In genomic region chr12:68609955-68610434, GRCh38 we compare ENCODE assay signal across 8 cellular contexts. TPM values are rescaled to one million over a fixed set of nuclear protein-coding genes. Genes with fewer than 3 reads are reported as not detected.
DNase-seq lines count a peak whose midpoint lies in the region; ATAC-seq and TF ChIP-seq lines count a peak whose summit lies in the region.

No MANE protein-coding gene starts in this region.

- peak overlapping the region; percentile 94 for H2AFZ ChIP-seq in hepatocyte

- H3K27ac Mint-ChIP-seq in activated naive CD4-positive, alpha-beta T cell treated with anti-CD3 and anti-CD28 coated beads, Interleukin-2, amount 50 U/mL, for 72 hours: peak overlapping the region; percentile 96 to 98

- intact Hi-C loops in spleen (cut with DNase I; ENCODE audit: low total_unique reads): loop anchor here (5.0 to 10.0 kb wide), 2 partner anchors 75 to 77 kb away; partner anchors contain the start of gene NUP107

- no peaks in the 10 kb centered on the region; the same call in 1 of the 2 replicates for H3K4me1 ChIP-seq in BE2C
- H3K4me1 ChIP-seq in HUES64 (ENCODE audit: insufficient read depth, low read length): peaks cover 33% of the 10 kb centered on the region
- H3K4me1 ChIP-seq in hepatocyte (ENCODE audit: insufficient read depth): peaks cover 18% of the 10 kb centered on the region
- peaks cover 21 to 55% (median 38%) of the 10 kb centered on the region in 6 donors for H3K4me1 ChIP-seq in spleen

- H3K9me2 ChIP-seq in hepatocyte (replicated peaks; ENCODE audit: insufficient read depth): no peaks in the 10 kb centered on the region

- H4K20me1 ChIP-seq in hepatocyte (ENCODE audit: insufficient read depth, poor library complexity, severe bottlenecking): peaks cover 27% of the 10 kb centered on the region

- H3K79me2 ChIP-seq in hepatocyte: peaks cover 38% of the 10 kb centered on the region

- no peak for ATAC-seq in activated naive CD4-positive, alpha-beta T cell treated with anti-CD3 and anti-CD28 coated beads, Interleukin-2, amount 50 U/mL, for 72 hours
- no peak for ATAC-seq in GM18505 (IDR thresholded peaks at IDR 0.05; ENCODE audit: unreplicated experiment)

- H3K27ac ChIP-seq in HUES64 (ENCODE audit: low read depth, low read length): peak overlapping the region; percentile 99
- peak overlapping the region; percentile 98 for H3K27ac ChIP-seq in hepatocyte
- H3K27ac ChIP-seq in spleen: peak overlapping the region; percentile 94 to 99 (median 98)

- in situ Hi-C loops in KBM-7 (cut with MboI; ENCODE audit: low pct_unique_long_range_greater_than_20kb, low sequenced_read_pairs): no loop called here

- H3K9me3 ChIP-seq in BE2C: no peaks in the 10 kb centered on the region
- H3K9me3 ChIP-seq in HUES64 (ENCODE audit: insufficient read depth, low read depth, low read length): no peaks in the 10 kb centered on the region
- no peaks in the 10 kb centered on the region for H3K9me3 ChIP-seq in hepatocyte (ENCODE audit: low read depth)
- H3K9me3 ChIP-seq in spleen: no peaks in the 10 kb centered on the region

- TF ChIP-seq CTCF in BE2C (IDR thresholded peaks at IDR 0.05; ENCODE audit: low read depth, low read length) (no peak), hepatocyte (IDR thresholded peaks at IDR 0.05; ENCODE audit: poor library complexity) (no peak), spleen (IDR thresholded peaks at IDR 0.05 in 8 of 11, conservative IDR thresholded peaks at IDR 0.05 in 3 of 11) (peak in 1 of 11 experiments; percentile 3)

- H3K27me3 ChIP-seq in BE2C: peaks cover 3% of the 10 kb centered on the region; the same call in 1 of the 2 replicates
- no peaks in the 10 kb centered on the region for H3K27me3 ChIP-seq in HUES64 (ENCODE audit: insufficient read depth, low read length)
- no peaks in the 10 kb centered on the region for H3K27me3 ChIP-seq in hepatocyte
- H3K27me3 ChIP-seq in spleen (replicated peaks in 1 of 7): no peaks in the 10 kb centered on the region

- WGBS in HUES64: 44% methylated on average over 13 of the region's 13 CpGs
- 20% methylated on average over 13 of the region's 13 CpGs for WGBS in hepatocyte (ENCODE audit: low lambda C conversion rate, missing lambda C conversion rate)
- WGBS in spleen, 5 donors: 9 to 17% (median 12%) methylated on average over 13 of the region's 13 CpGs

- DNase-seq in BE2C (no peak), hepatocyte (ENCODE audit: low spot score) (peak; percentile 23), spleen (no peak), DMS153 (lab: John Stamatoyannopoulos, UW) (no peak), KBM-7 (no peak)
- no peak for DNase-seq in activated naive CD4-positive, alpha-beta T cell treated with anti-CD3 and anti-CD28 coated beads, Interleukin-2, amount 50 U/mL, for 72 hours (ENCODE audit: low spot score in 2 of 2)

- H3K9ac ChIP-seq in HUES64 (ENCODE audit: low read depth, low read length): peak overlapping the region; percentile 98

- H3K36me3 ChIP-seq in BE2C (peaks cover 5% of the 10 kb centered on the region; the same call in 1 of the 2 replicates), HUES64 (ENCODE audit: insufficient read depth, low read length) (peaks cover 3% of the 10 kb centered on the region; the same call in 1 of the 2 replicates), hepatocyte (replicated peaks; ENCODE audit: insufficient read depth, low read depth) (no peaks in the 10 kb centered on the region), spleen (peaks cover 0 to 5% (median 0%) of the 10 kb centered on the region in 6 donors)

- peaks cover 35 to 37% of the 10 kb centered on the region in 2 donors for H3K36me3 Mint-ChIP-seq in activated naive CD4-positive, alpha-beta T cell treated with anti-CD3 and anti-CD28 coated beads, Interleukin-2, amount 50 U/mL, for 72 hours

- no peak for TF ChIP-seq POLR2A in spleen (IDR thresholded peaks at IDR 0.05)
- no peak for TF ChIP-seq POLR2A in GM18505 (IDR thresholded peaks at IDR 0.05; ENCODE audit: borderline replicate concordance, extremely low read depth, insufficient read depth, insufficient read length)

- H3K4me3 ChIP-seq in BE2C (ENCODE audit: low read depth, low read length) (peak overlapping the region; percentile 80), HUES64 (ENCODE audit: low read length) (peak overlapping the region; percentile 90), hepatocyte (peak overlapping the region; percentile 55), spleen (peak overlapping the region; percentile 36 to 81 (median 64))

- H3K4me2 ChIP-seq in hepatocyte: peak overlapping the region; percentile 76

- no peaks in the 10 kb centered on the region for H3K9me3 Mint-ChIP-seq in activated naive CD4-positive, alpha-beta T cell treated with anti-CD3 and anti-CD28 coated beads, Interleukin-2, amount 50 U/mL, for 72 hours

RNA-seq across cellular contexts. Expression of gene RAP1B, which starts 0.7 kb away (rescaled TPM):
- 103 TPM for polyA plus RNA-seq in BE2C (2012; ENCODE audit: insufficient read depth, insufficient read length, low read depth)
- polyA plus RNA-seq in HUES64 (2013, experiment 1 of 2): 124 TPM
- 134 TPM for polyA plus RNA-seq in HUES64 (2013, experiment 2 of 2)
- 100 to 1,000 TPM; 182 to 232 TPM for total RNA-seq in activated naive CD4-positive, alpha-beta T cell treated with anti-CD3 and anti-CD28 coated beads, Interleukin-2, amount 50 U/mL, for 72 hours
- total RNA-seq in hepatocyte: 257 and 264 TPM in 2 replicates
- polyA plus RNA-seq in hepatocyte: 164 and 179 TPM in 2 replicates
- 100 to 1,000 TPM; 178 to 321 (median 249) TPM for total RNA-seq in spleen
- polyA plus RNA-seq in spleen: 100 to 1,000 TPM; 107 to 157 (median 132) TPM
